In the genomic region with DNA sequence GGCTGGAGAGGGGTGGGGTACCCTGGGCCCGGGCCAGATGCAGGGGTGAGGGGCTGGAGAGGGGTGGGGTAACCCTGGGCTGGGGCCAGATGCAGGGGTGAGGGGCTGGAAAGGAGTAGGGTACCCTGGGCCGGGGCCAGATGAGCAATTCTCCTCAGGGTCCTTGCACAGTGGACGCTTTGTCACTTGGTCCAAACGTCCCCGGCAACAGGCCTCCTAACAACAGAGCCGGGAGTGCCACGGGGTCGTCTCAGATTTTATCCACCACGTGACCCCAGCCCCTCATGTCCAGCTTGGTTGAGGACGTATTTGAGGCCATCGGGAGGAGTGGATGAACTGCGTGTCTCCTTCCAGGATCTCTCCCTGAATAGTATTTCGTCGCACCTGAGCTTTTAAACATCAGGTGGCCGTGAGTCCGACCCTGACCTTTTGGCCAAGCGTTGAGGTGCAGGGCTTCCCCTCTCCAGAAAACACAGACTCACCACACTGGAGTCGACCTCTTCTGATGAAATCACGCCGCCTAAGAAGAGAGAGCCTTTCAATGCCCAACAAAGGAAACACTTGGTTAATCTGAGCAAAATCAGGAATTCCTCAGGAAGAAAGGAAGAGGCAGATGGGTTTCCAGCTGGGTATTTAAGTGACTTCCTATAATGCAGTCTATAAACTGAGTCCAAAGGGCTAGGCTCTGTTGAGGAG, we compare ENCODE assay signal across 12 cellular contexts. TPM values are rescaled to one million over a fixed set of nuclear protein-coding genes. Genes with fewer than 3 reads are reported as not detected.
"Had no signal": no experiment of that assay in that cellular context is flagged by ENCODE, and none has a peak within 500 bp of the region (broad histone marks: within the 10 kb centered on the region; RNA-seq: fewer than 3 reads in every experiment).

No MANE protein-coding gene starts in this region.

- ATAC-seq: activated CD8-positive, alpha-beta T cell treated with anti-CD3 and anti-CD28 coated beads for 36 hours; left lobe of liver; sciatic nerve had no signal

- H3K4me1 ChIP-seq: esophagus muscularis mucosa, prostate gland, vagina had no signal

- H3K27me3 ChIP-seq: vagina had no signal

- DNase-seq: activated CD4-positive, alpha-beta T cell treated with anti-CD3 and anti-CD28 coated beads for 48 hours; activated CD8-positive, alpha-beta T cell treated with anti-CD3 and anti-CD28 coated beads for 36 hours; activated naive CD4-positive, alpha-beta T cell; activated T-cell treated with anti-CD3 and anti-CD28 coated beads, Interleukin-2, amount 50 U/mL, for 48 hours; cerebellar nuclear complex had no signal

- H3K4me3 ChIP-seq: esophagus muscularis mucosa, prostate gland, vagina had no signal

- H3K9me3 ChIP-seq: esophagus muscularis mucosa, prostate gland, vagina had no signal

- H3K27ac ChIP-seq: esophagus muscularis mucosa, prostate gland, vagina had no signal

- H3K36me3 ChIP-seq: esophagus muscularis mucosa, prostate gland, vagina had no signal

RNA-seq across cellular contexts. Expression of a gene that starts 12.8 kb away (rescaled TPM):
- total RNA-seq: activated CD8-positive, alpha-beta T cell treated with anti-CD3 and anti-CD28 coated beads for 36 hours; left lobe of liver; vagina had no signal
- polyA plus RNA-seq: aorta, keratinocyte had no signal

RNA-seq across cellular contexts. Expression of a gene that starts 16.7 kb away (rescaled TPM):
- total RNA-seq: prostate gland, vagina had no signal

RNA-seq across cellular contexts. Expression of a gene that starts 31.2 kb away (rescaled TPM):
- total RNA-seq: activated CD8-positive, alpha-beta T cell treated with anti-CD3 and anti-CD28 coated beads for 36 hours; aorta; esophagus muscularis mucosa; sciatic nerve; vagina had no signal
- polyA plus RNA-seq: aorta, keratinocyte had no signal
